In the genomic region with DNA sequence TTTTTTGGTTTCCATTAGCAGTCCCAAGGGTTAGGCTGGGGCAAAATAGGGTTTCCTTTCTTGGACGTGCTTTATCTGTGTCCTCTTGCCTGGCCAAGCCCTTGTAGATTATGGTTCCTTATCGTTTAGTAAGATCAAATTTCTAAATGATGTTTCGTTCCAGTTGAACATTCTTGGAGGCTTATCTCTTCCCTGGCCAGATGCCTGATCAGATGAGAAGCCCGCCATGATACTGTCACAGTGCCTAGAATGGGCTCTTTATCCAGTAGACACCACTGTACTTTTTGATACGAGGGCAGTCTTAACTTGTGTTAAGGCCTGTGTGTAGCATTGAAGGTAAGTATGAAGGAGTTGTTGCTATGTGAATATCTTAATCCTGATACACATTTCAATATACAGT, we compare ENCODE assay signal across 26 cellular contexts.
"Had no signal": no experiment of that assay in that cellular context is flagged by ENCODE, and none has a peak within 500 bp of the region (broad histone marks: within the 10 kb centered on the region; RNA-seq: fewer than 3 reads in every experiment).

No MANE protein-coding gene starts in this region.

- H2AFZ ChIP-seq: neural progenitor cell, parathyroid adenoma had no signal

- H3K27ac ChIP-seq: left lung, lower lobe of right lung, neural progenitor cell, neutrophil, parathyroid adenoma, psoas muscle, right lobe of liver, tibial nerve, upper lobe of left lung, vagina had no signal

- H3K36me3 ChIP-seq: neural progenitor cell, neutrophil had no signal

- H3K4me2 ChIP-seq: neural progenitor cell, smooth muscle cell had no signal

- H3K4me3 ChIP-seq: left lung, lower lobe of right lung, neural progenitor cell, psoas muscle, right lobe of liver, smooth muscle cell, tibial nerve, upper lobe of left lung, vagina had no signal

- H3K9ac ChIP-seq: neural progenitor cell, parathyroid adenoma had no signal

- H3K4me1 ChIP-seq: left lung, lower lobe of right lung, psoas muscle, right lobe of liver, tibial nerve, vagina had no signal

- H3K79me2 ChIP-seq: parathyroid adenoma had no signal

- FAIRE-seq: kidney had no signal

- H3K9me3 ChIP-seq: left lung, lower lobe of right lung, neutrophil, psoas muscle, right lobe of liver, tibial nerve, upper lobe of left lung, vagina had no signal

- H3K27me3 ChIP-seq: left lung, neural progenitor cell, neutrophil, right lobe of liver, tibial nerve, upper lobe of left lung, vagina had no signal

- ATAC-seq: left colon; psoas muscle; right lobe of liver; stimulated activated memory B cell treated with anti-CD40 and anti-IgM and Interleukin-4, amounts not matched to agents 10 μg/mL and 1 μg/mL and 100 μg/mL, for 72 hours; stimulated activated naive CD8-positive, alpha-beta T cell treated with anti-CD3 and anti-CD28 coated beads, Interleukin-15, amount 100 ng/mL, for 72 hours had no signal

- DNase-seq: kidney; left colon; left lung; lower lobe of right lung; mammary epithelial cell; mesenchymal stem cell; natural killer cell; nephron progenitor cell; occipital lobe; psoas muscle; right lobe of liver; stimulated activated CD4-positive, alpha-beta T cell treated with anti-CD3 and anti-CD28 coated beads, Interleukin-1b, Interleukin-23, amount 100 ng/mL, for 48 hours; stimulated activated CD4-positive, alpha-beta T cell treated with anti-CD3 and anti-CD28 coated beads, Interleukin-2, amount 100 ng/mL, for 48 hours; stimulated activated CD4-positive, alpha-beta T cell treated with anti-CD3 and anti-CD28 coated beads, Interleukin-4, amount 100 ng/mL, for 4 hours; stimulated activated CD8-positive, alpha-beta memory T cell treated with anti-CD3 and anti-CD28 coated beads, Interleukin-4, amount 100 ng/mL, for 48 hours; stimulated activated naive CD4-positive, alpha-beta T cell treated with Interleukin-2 at 50 U/mL for 16 hours; stimulated activated naive CD8-positive, alpha-beta T cell treated with anti-CD3 and anti-CD28 coated beads, Interleukin-15, amount 100 ng/mL, for 72 hours; substantia nigra; upper lobe of left lung had no signal
